ENCODE assay signal across 20 cellular contexts in genomic region chr4:10184501-10184938, GRCh38.
"Had no signal": no experiment of that assay in that cellular context is flagged by ENCODE, and none has a peak within 500 bp of the region (broad histone marks: within the 10 kb centered on the region; RNA-seq: fewer than 3 reads in every experiment).

No MANE protein-coding gene starts in this region.

- ATAC-seq: heart left ventricle; pancreas; right lobe of liver; stimulated activated naive B cell treated with anti-CD40 and anti-IgM and Interleukin-4, amounts not matched to agents 10 μg/mL and 1 μg/mL and 100 μg/mL, for 72 hours; stimulated activated naive CD8-positive, alpha-beta T cell treated with anti-CD3 and anti-CD28 coated beads, Interleukin-15, amount 100 ng/mL, for 72 hours had no signal

- H3K36me3 ChIP-seq: heart left ventricle, pancreas, right lobe of liver, transverse colon had no signal

- H3K27ac ChIP-seq: dorsolateral prefrontal cortex, heart left ventricle, pancreas, right lobe of liver, skin epidermis, testis, transverse colon had no signal

- H3K27me3 Mint-ChIP-seq: progenitor cell of endocrine pancreas; stimulated activated naive CD8-positive, alpha-beta T cell treated with anti-CD3 and anti-CD28 coated beads, Interleukin-15, amount 100 ng/mL, for 72 hours had no signal

- H3K4me1 ChIP-seq: pancreas, right lobe of liver, testis, transverse colon had no signal

- H3K9me3 ChIP-seq: heart left ventricle, pancreas, right lobe of liver, testis, transverse colon had no signal

- H3K9me3 Mint-ChIP-seq: stimulated activated naive B cell treated with anti-CD40 and anti-IgM and Interleukin-4, amounts not matched to agents 10 μg/mL and 1 μg/mL and 100 μg/mL, for 72 hours had no signal

- H3K27ac Mint-ChIP-seq: naive B cell; progenitor cell of endocrine pancreas; stimulated activated naive B cell treated with anti-CD40 and anti-IgM and Interleukin-4, amounts not matched to agents 10 μg/mL and 1 μg/mL and 100 μg/mL, for 72 hours had no signal

- H3K36me3 Mint-ChIP-seq: naive B cell; stimulated activated naive B cell treated with anti-CD40 and anti-IgM and Interleukin-4, amounts not matched to agents 10 μg/mL and 1 μg/mL and 100 μg/mL, for 72 hours had no signal

- H3K4me3 ChIP-seq: dorsolateral prefrontal cortex, heart left ventricle, pancreas, right lobe of liver, skin epidermis, testis, transverse colon had no signal

- H3K27me3 ChIP-seq: heart left ventricle, pancreas, right lobe of liver, testis, transverse colon had no signal

- DNase-seq: cortex of kidney; dorsolateral prefrontal cortex; effector CD8-positive, alpha-beta T cell; foreskin melanocyte; heart left ventricle; hypothalamus; kidney glomerular epithelial cell; mesendoderm; naive B cell; nucleus accumbens; pancreas; right lobe of liver; stimulated activated CD4-positive, alpha-beta T cell treated with anti-CD3 and anti-CD28 coated beads, Interleukin-2, amount 100 ng/mL, for 24 hours; stimulated activated CD4-positive, alpha-beta T cell treated with anti-CD3 and anti-CD28 coated beads, Interleukin-4, amount 100 ng/mL, for 4 hours; stimulated activated naive B cell treated with anti-CD40 and anti-IgM and Interleukin-4, amounts not matched to agents 10 μg/mL and 1 μg/mL and 100 μg/mL, for 72 hours; stimulated activated naive CD8-positive, alpha-beta T cell treated with anti-CD3 and anti-CD28 coated beads, Interleukin-15, amount 100 ng/mL, for 72 hours; testis; transverse colon had no signal

- H3K4me3 Mint-ChIP-seq: naive B cell; stimulated activated naive B cell treated with anti-CD40 and anti-IgM and Interleukin-4, amounts not matched to agents 10 μg/mL and 1 μg/mL and 100 μg/mL, for 72 hours had no signal
